In genomic region chr11:2265854-2266585, GRCh38 we compare ENCODE assay signal across 10 cellular contexts. TPM values are rescaled to one million over a fixed set of nuclear protein-coding genes. Genes with fewer than 3 reads are reported as not detected.
A peak's percentile ranks its signal among the peaks of the same experiment; 100 is the strongest.
DNase-seq lines count a peak whose midpoint lies in the region; ATAC-seq and TF ChIP-seq lines count a peak whose summit lies in the region.
"Had no signal": no experiment of that assay in that cellular context is flagged by ENCODE, and none has a peak within 500 bp of the region (broad histone marks: within the 10 kb centered on the region; RNA-seq: fewer than 3 reads in every experiment).

No MANE protein-coding gene starts in this region.

- H3K27ac ChIP-seq in breast epithelium, result peak overlapping the region in 1 of 2 donors; percentile 7
- no peak overlapping the region for H3K27ac ChIP-seq in mammary epithelial cell (ENCODE audit: insufficient read depth, low read depth, low read length)
- H3K27ac ChIP-seq in urinary bladder (ENCODE audit: low read depth), result peak overlapping the region; percentile 18
- H3K27ac ChIP-seq in PC-3 (ENCODE audit: low read length), result no peak overlapping the region

- in situ Hi-C loops in mammary epithelial cell (cut with MboI; ENCODE audit: low sequenced_read_pairs in 2 of 2) (no loop called here), ACHN (cut with HindIII; ENCODE audit: low pct_ligation_motif_present, low pct_unique_long_range_greater_than_20kb, low sequenced_read_pairs) (no loop called here)

- no peak overlapping the region for H3K9ac ChIP-seq in mammary epithelial cell (ENCODE audit: insufficient read depth, low read length)
- no peak overlapping the region for H3K9ac ChIP-seq in PC-3 (ENCODE audit: low read length)

- intact Hi-C loops in breast epithelium (cut with DNase I; ENCODE audit: low total_unique reads) (no loop called here), mammary epithelial cell (cut with micrococcal nuclease) (no loop called here), PC-3 (cut with micrococcal nuclease) (no loop called here)

- H3K36me3 ChIP-seq in breast epithelium (no peaks in the 10 kb centered on the region), mammary epithelial cell (ENCODE audit: insufficient read depth, low read length) (no peaks in the 10 kb centered on the region), urinary bladder (ENCODE audit: insufficient read depth) (no peaks in the 10 kb centered on the region), PC-3 (ENCODE audit: low read depth, low read length) (no peaks in the 10 kb centered on the region)

- peak overlapping the region; percentile 64 for H3K4me3 Mint-ChIP-seq in memory B cell

- H3K4me1 Mint-ChIP-seq in memory B cell, result peaks cover 23% of the 10 kb centered on the region

- H3K36me3 Mint-ChIP-seq in memory B cell, result no peaks in the 10 kb centered on the region

- no peak for TF ChIP-seq CTCF in breast epithelium (IDR thresholded peaks at IDR 0.05)
- TF ChIP-seq CTCF in mammary epithelial cell (conservative IDR thresholded peaks at IDR 0.05 in 1 of 2, IDR thresholded peaks at IDR 0.05 in 1 of 2; ENCODE audit: extremely low read depth in 1 of 2, insufficient read depth in 1 of 2, low read depth in 1 of 2, low read length in 2 of 2), result no peak
- TF ChIP-seq CTCF in PC-3 (conservative IDR thresholded peaks at IDR 0.05; ENCODE audit: low read depth, low read length), result no peak

- peaks cover 8 to 9% of the 10 kb centered on the region in 2 donors for H3K27me3 ChIP-seq in breast epithelium
- peaks cover 19% of the 10 kb centered on the region for H3K27me3 ChIP-seq in mammary epithelial cell (ENCODE audit: insufficient read depth, low read length)
- 0 out of 2 replicates have a peak, but pooled peaks cover 4% of the 10 kb centered on the region for H3K27me3 ChIP-seq in PC-3 (ENCODE audit: low read length)

- dilution Hi-C loops in mammary epithelial cell (cut with HindIII; ENCODE audit: low sequenced_read_pairs), result loop anchor here (5.0 kb wide), 2 partner anchors 84 to 101 kb away; no protein-coding TSS in a partner anchor

- H3K9me2 ChIP-seq in PC-3 (replicated peaks; ENCODE audit: low read length), result no peaks in the 10 kb centered on the region

- H3K4me3 ChIP-seq in breast epithelium, result no peak overlapping the region
- H3K4me3 ChIP-seq in mammary epithelial cell (replicated peaks in 1 of 3; ENCODE audit: insufficient read depth in 1 of 3, low read depth in 2 of 3, low read length in 3 of 3), result no peak overlapping the region
- H3K4me3 ChIP-seq in urinary bladder (ENCODE audit: low read depth, low read length), result no peak overlapping the region
- H3K4me3 ChIP-seq in PC-3 (ENCODE audit: low read length), result no peak overlapping the region

- no peaks in the 10 kb centered on the region for H3F3A ChIP-seq in PC-3 (ENCODE audit: low read length, unreplicated experiment)

- H3K79me2 ChIP-seq in mammary epithelial cell (ENCODE audit: insufficient read depth, low read length) (no peaks in the 10 kb centered on the region), PC-3 (ENCODE audit: low read length) (no peaks in the 10 kb centered on the region)

- H3K27ac Mint-ChIP-seq in memory B cell, result peak overlapping the region; percentile 51

- POLR2A ChIA-PET in PC-3 (lab: Charles Lee; ENCODE audit: unreplicated experiment), result no interaction called here

- no peak overlapping the region for H2AFZ ChIP-seq in mammary epithelial cell (ENCODE audit: low read depth, low read length)
- H2AFZ ChIP-seq in PC-3 (ENCODE audit: low read length), result no peak overlapping the region

- no peak for ATAC-seq in memory B cell (ENCODE audit: low read depth)
- no peak for ATAC-seq in GM21423 (IDR thresholded peaks at IDR 0.05; ENCODE audit: unreplicated experiment)
- ATAC-seq in PC-3, result no peak
- ATAC-seq: left colon had no signal

- peaks cover 2% of the 10 kb centered on the region for H3K27me3 Mint-ChIP-seq in memory B cell

- H3K9me3 ChIP-seq in breast epithelium (no peaks in the 10 kb centered on the region), mammary epithelial cell (replicated peaks; ENCODE audit: insufficient read depth, low read length) (no peaks in the 10 kb centered on the region), PC-3 (ENCODE audit: low read length) (no peaks in the 10 kb centered on the region)

- no TSS peak for BruUV-seq in mammary epithelial cell (replicated peaks; lab: Mats Ljungman, UMichigan)
- BruUV-seq in PC-3 (replicated peaks; lab: Mats Ljungman, UMichigan), result no TSS peak

- WGBS in mammary epithelial cell (ENCODE audit: low coverage, missing lambda C conversion rate), result 87% methylated on average over 13 of the region's 24 CpGs
- 77% methylated on average over 24 of the region's 24 CpGs for WGBS in urinary bladder

- H4K20me1 ChIP-seq in mammary epithelial cell (ENCODE audit: insufficient read depth, low read length) (peaks cover 5% of the 10 kb centered on the region), PC-3 (ENCODE audit: low read length) (no peaks in the 10 kb centered on the region)

- CTCF ChIA-PET in mammary epithelial cell (lab: Charles Lee; ENCODE audit: low non-redundant PET) (no interaction called here), PC-3 (lab: Charles Lee) (no interaction called here)

- no peak for TF ChIP-seq POLR2A in breast epithelium (IDR thresholded peaks at IDR 0.05)

- H3K4me1 ChIP-seq in breast epithelium (peaks cover 6 to 13% of the 10 kb centered on the region in 2 donors), mammary epithelial cell (ENCODE audit: insufficient read depth, low read length) (peaks cover 18% of the 10 kb centered on the region), urinary bladder (ENCODE audit: insufficient read depth) (no peaks in the 10 kb centered on the region), PC-3 (ENCODE audit: insufficient read depth, low read length) (no peaks in the 10 kb centered on the region; the same call in 1 of the 2 replicates)

- H3K4me2 ChIP-seq in mammary epithelial cell (ENCODE audit: insufficient read depth, low read depth, low read length) (no peak overlapping the region), PC-3 (ENCODE audit: low read length) (no peak overlapping the region)

- H3K9me3 Mint-ChIP-seq in memory B cell, result no peaks in the 10 kb centered on the region

- DNase-seq in breast epithelium (ENCODE audit: low spot score in 2 of 2) (peak; percentile 16 to 38), mammary epithelial cell (no peak), UCSD-AML1 (lab: John Stamatoyannopoulos, UW; ENCODE audit: unreplicated experiment) (peak; percentile 46), memory B cell (ENCODE audit: low spot score in 2 of 2) (no peak), PC-3 (no peak), ACHN (no peak)
- DNase-seq: retina had no signal

RNA-seq across cellular contexts. Expression of gene ASCL2, which starts 4.4 kb away (rescaled TPM):
- total RNA-seq in breast epithelium (1 to 10 TPM in 2 of 3 donors, under 1 TPM in 1; 0.96 to 4.8 (median 3.3) TPM), mammary epithelial cell (not detected), urinary bladder (0.42 TPM), PC-3 (2014; rRNA removed) (0.58 and 1.1 TPM in 2 replicates)
- polyA plus RNA-seq in mammary epithelial cell (0.05 TPM), urinary bladder (0.85 TPM)
- polyA minus RNA-seq in mammary epithelial cell, result not detected

RNA-seq across cellular contexts. Expression of gene C11orf21, which starts 35.7 kb away (rescaled TPM):
- 1 to 10 TPM in 1 of 3 donors, under 1 TPM in 2; 0.33 to 1.0 (median 0.96) TPM for total RNA-seq in breast epithelium
- total RNA-seq in mammary epithelial cell, result not detected
- polyA plus RNA-seq in mammary epithelial cell, result not detected
- polyA minus RNA-seq in mammary epithelial cell, result not detected
- 0.42 TPM for total RNA-seq in urinary bladder
- polyA plus RNA-seq in urinary bladder, result 0.60 TPM
- total RNA-seq in PC-3 (2014; rRNA removed), result not detected in 2 replicates

RNA-seq across cellular contexts. Expression of gene TSPAN32, which starts 35.8 kb away (rescaled TPM):
- total RNA-seq in breast epithelium, result 1 to 10 TPM in 2 of 3 donors, under 1 TPM in 1; 0.33 to 2.4 (median 1.0) TPM
- total RNA-seq in mammary epithelial cell, result not detected
- not detected for polyA plus RNA-seq in mammary epithelial cell
- polyA minus RNA-seq in mammary epithelial cell, result not detected
- 1.9 TPM for total RNA-seq in urinary bladder
- polyA plus RNA-seq in urinary bladder, result 1.7 TPM
- not detected in 2 replicates for total RNA-seq in PC-3 (2014; rRNA removed)

Comparison
In these comparisons a context has a peak if more than half of its experiments do, and no peak if none do; other contexts are left out.
1. DNase-seq: peak in breast epithelium (2 of 2) and UCSD-AML1 (single experiment); none in mammary epithelial cell (single experiment), memory B cell (0 of 2), PC-3 (single experiment) and ACHN (single experiment).